ENCODE assay signal across 4 cellular contexts in the genomic region with DNA sequence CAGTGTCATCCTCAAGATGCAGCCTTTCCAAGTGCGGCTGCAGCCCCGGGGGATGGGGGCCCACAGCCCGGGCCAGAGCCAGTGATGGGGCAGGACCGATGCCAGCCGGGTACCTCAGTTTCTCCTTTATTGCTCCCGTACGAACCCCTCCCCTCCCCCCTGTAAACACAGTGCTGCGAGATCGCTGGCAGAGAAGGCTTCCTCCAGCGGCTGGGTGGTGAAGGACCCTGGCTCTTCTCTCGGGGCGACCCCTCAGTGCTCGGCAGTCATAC. TPM values are rescaled to one million over a fixed set of nuclear protein-coding genes. Genes with fewer than 3 reads are reported as not detected.
"Had no signal": no experiment of that assay in that cellular context is flagged by ENCODE, and none has a peak within 500 bp of the region (broad histone marks: within the 10 kb centered on the region; RNA-seq: fewer than 3 reads in every experiment).

No MANE protein-coding gene starts in this region.

RNA-seq across cellular contexts. Expression of gene CYP21A2, which starts 2.8 kb away (rescaled TPM):
- total RNA-seq: GM23248, GM23338, H7, H9 had no signal
- polyA plus RNA-seq: GM23248 had no signal

RNA-seq across cellular contexts. Expression of gene C4B, which starts 26.4 kb away (rescaled TPM):
- total RNA-seq: GM23338 had no signal
